Comparison of ENCODE assay signal across 23 cellular contexts in the genomic region with DNA sequence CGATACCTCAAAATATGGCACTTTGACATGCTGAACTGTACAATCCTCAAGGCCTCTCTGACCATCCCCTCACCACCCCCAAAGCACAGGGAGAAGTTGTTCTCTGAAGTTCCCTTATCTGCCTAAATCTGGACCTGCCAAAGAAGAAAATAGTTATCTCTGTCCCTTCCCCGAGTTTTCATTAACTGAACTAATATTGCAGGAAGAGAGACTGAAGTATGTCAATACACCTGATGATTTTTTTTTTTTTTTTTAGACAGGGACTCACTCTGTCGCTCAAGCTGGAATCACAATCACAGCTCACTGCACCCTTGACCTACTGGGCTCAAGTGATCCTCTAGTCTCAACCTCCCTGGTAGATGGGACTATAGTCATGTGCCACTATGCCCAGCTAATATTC.
A peak's percentile ranks its signal among the peaks of the same experiment; 100 is the strongest.
DNase-seq lines count a peak whose midpoint lies in the region; ATAC-seq and TF ChIP-seq lines count a peak whose summit lies in the region.
"Had no signal": no experiment of that assay in that cellular context is flagged by ENCODE, and none has a peak within 500 bp of the region (broad histone marks: within the 10 kb centered on the region; RNA-seq: fewer than 3 reads in every experiment).

No MANE protein-coding gene starts in this region.

- TF ChIP-seq POLR2A in sigmoid colon (IDR thresholded peaks at IDR 0.05) (no peak), stomach (IDR thresholded peaks at IDR 0.05) (no peak)

- TF ChIP-seq CTCF in GM23338 (conservative IDR thresholded peaks at IDR 0.05; ENCODE audit: low read depth in 2 of 2) = no peak
- TF ChIP-seq CTCF in natural killer cell (IDR thresholded peaks at IDR 0.05) = no peak
- no peak for TF ChIP-seq CTCF in sigmoid colon (IDR thresholded peaks at IDR 0.05)
- no peak for TF ChIP-seq CTCF in stomach (IDR thresholded peaks at IDR 0.05)

- H3K36me3 ChIP-seq in CD4-positive, alpha-beta memory T cell (ENCODE audit: insufficient read depth, low read length) = no peaks in the 10 kb centered on the region
- H3K36me3 ChIP-seq in GM23338 (ENCODE audit: insufficient read depth) (no peaks in the 10 kb centered on the region), sigmoid colon (no peaks in the 10 kb centered on the region), stomach (no peaks in the 10 kb centered on the region)
- H3K36me3 ChIP-seq: SJSA1, tibial artery had no signal

- ATAC-seq in GM23338 (no peak), natural killer cell (no peak)
- ATAC-seq in activated naive CD8-positive, alpha-beta T cell treated with anti-CD3 and anti-CD28 coated beads, Interleukin-2, amount 50 U/mL, for 24 hours = no peak

- peaks cover 83% of the 10 kb centered on the region for H3K4me1 ChIP-seq in CD4-positive, alpha-beta memory T cell (ENCODE audit: insufficient read depth, low read length)
- no peaks in the 10 kb centered on the region for H3K4me1 ChIP-seq in GM23338 (ENCODE audit: insufficient read depth)
- peaks cover 0 to 48% (median 25%) of the 10 kb centered on the region in 4 donors for H3K4me1 ChIP-seq in sigmoid colon
- peaks cover 29 to 92% (median 60%) of the 10 kb centered on the region in 4 donors for H3K4me1 ChIP-seq in stomach

- H3K4me1 Mint-ChIP-seq in CD4-positive, alpha-beta memory T cell = peaks cover 59 to 88% (median 73%) of the 10 kb centered on the region in 4 donors
- H3K4me1 Mint-ChIP-seq in GM23338 (peaks cover 5% of the 10 kb centered on the region; the same call in 2 of the 3 replicates), natural killer cell (peaks cover 59 to 66% of the 10 kb centered on the region in 2 donors)
- peaks cover 89% of the 10 kb centered on the region for H3K4me1 Mint-ChIP-seq in activated naive CD8-positive, alpha-beta T cell treated with anti-CD3 and anti-CD28 coated beads, Interleukin-2, amount 50 U/mL, for 24 hours

- H3K4me2 ChIP-seq in GM23338 = no peak overlapping the region

- H3K27me3 ChIP-seq in CD4-positive, alpha-beta memory T cell (ENCODE audit: insufficient read depth, low read length) = no peaks in the 10 kb centered on the region
- H3K27me3 ChIP-seq in GM23338 (ENCODE audit: insufficient read depth) = no peaks in the 10 kb centered on the region
- H3K27me3 ChIP-seq in sigmoid colon = no peaks in the 10 kb centered on the region
- no peaks in the 10 kb centered on the region for H3K27me3 ChIP-seq in stomach
- H3K27me3 ChIP-seq: SJSA1, tibial artery had no signal

- peak overlapping the region; percentile 39 to 84 (median 79) for H3K27ac Mint-ChIP-seq in CD4-positive, alpha-beta memory T cell
- H3K27ac Mint-ChIP-seq in GM23338 (no peak overlapping the region), natural killer cell (peak overlapping the region; percentile 53 to 74)
- H3K27ac Mint-ChIP-seq in activated naive CD8-positive, alpha-beta T cell treated with anti-CD3 and anti-CD28 coated beads, Interleukin-2, amount 50 U/mL, for 24 hours = peak overlapping the region; percentile 78

- H2AFZ ChIP-seq in GM23338 = no peak overlapping the region

- H3K36me3 Mint-ChIP-seq in CD4-positive, alpha-beta memory T cell = peaks cover 0 to 5% of the 10 kb centered on the region in 2 donors
- H3K36me3 Mint-ChIP-seq in GM23338 (ENCODE audit: low read depth) (no peaks in the 10 kb centered on the region), natural killer cell (no peaks in the 10 kb centered on the region)
- H3K36me3 Mint-ChIP-seq in activated naive CD8-positive, alpha-beta T cell treated with anti-CD3 and anti-CD28 coated beads, Interleukin-2, amount 50 U/mL, for 24 hours (ENCODE audit: low read depth) = no peaks in the 10 kb centered on the region

- H3K9me2 ChIP-seq in GM23338 (ENCODE audit: insufficient read depth) = no peaks in the 10 kb centered on the region

- peak overlapping the region; percentile 10 for H3K27ac ChIP-seq in CD4-positive, alpha-beta memory T cell (ENCODE audit: low read depth, low read length)
- 0 out of 2 replicates have a peak overlapping the region, but pooled peaks have one; percentile 40 for H3K27ac ChIP-seq in GM23338 (ENCODE audit: low read depth)
- no peak overlapping the region for H3K27ac ChIP-seq in sigmoid colon
- no peak overlapping the region for H3K27ac ChIP-seq in stomach
- H3K27ac ChIP-seq: SJSA1, tibial artery had no signal

- TF ChIP-seq EP300 in sigmoid colon (IDR thresholded peaks at IDR 0.05) = no peak
- TF ChIP-seq EP300 in stomach (IDR thresholded peaks at IDR 0.05) = no peak

- POLR2A ChIA-PET in CD4-positive, alpha-beta memory T cell (lab: Charles Lee; ENCODE audit: partially characterized antibody) = no interaction called here

- no peaks in the 10 kb centered on the region for H3K27me3 Mint-ChIP-seq in CD4-positive, alpha-beta memory T cell
- H3K27me3 Mint-ChIP-seq in GM23338 (ENCODE audit: insufficient read depth, low read depth, poor library complexity) (no peaks in the 10 kb centered on the region), natural killer cell (ENCODE audit: low read depth in 2 of 2) (no peaks in the 10 kb centered on the region)
- H3K27me3 Mint-ChIP-seq in activated naive CD8-positive, alpha-beta T cell treated with anti-CD3 and anti-CD28 coated beads, Interleukin-2, amount 50 U/mL, for 24 hours = no peaks in the 10 kb centered on the region
- H3K27me3 Mint-ChIP-seq: brain had no signal

- no peaks in the 10 kb centered on the region for H3K9me3 ChIP-seq in CD4-positive, alpha-beta memory T cell (ENCODE audit: control insufficient read depth in 1 of 2, low read length in 2 of 2)
- H3K9me3 ChIP-seq in sigmoid colon (no peaks in the 10 kb centered on the region), stomach (no peaks in the 10 kb centered on the region)
- H3K9me3 ChIP-seq: SJSA1, tibial artery had no signal

- H3K4me3 Mint-ChIP-seq in CD4-positive, alpha-beta memory T cell = peak overlapping the region in 7 of 8 donors; percentile 51 to 80 (median 67)
- H3K4me3 Mint-ChIP-seq in GM23338 (no peak overlapping the region), natural killer cell (no peak overlapping the region)
- peak overlapping the region; percentile 21 for H3K4me3 Mint-ChIP-seq in activated naive CD8-positive, alpha-beta T cell treated with anti-CD3 and anti-CD28 coated beads, Interleukin-2, amount 50 U/mL, for 24 hours
- H3K4me3 Mint-ChIP-seq: brain, neural crest cell had no signal

- no peak for DNase-seq in CD4-positive, alpha-beta memory T cell
- no peak for DNase-seq in GM23338 (ENCODE audit: low spot score)
- no peak for DNase-seq in activated naive CD8-positive, alpha-beta T cell treated with anti-CD3 and anti-CD28 coated beads, Interleukin-2, amount 50 U/mL, for 24 hours
- no peak for DNase-seq in natural killer cell
- DNase-seq in DMS79 (lab: John Stamatoyannopoulos, UW) = no peak
- DNase-seq in sigmoid colon = no peak
- DNase-seq in stomach = no peak
- DNase-seq in HUDEP-2 (lab: John Stamatoyannopoulos, UW; ENCODE audit: unreplicated experiment in 76 of 76) = no peak
- DNase-seq: activated CD4-positive, alpha-beta T cell treated with anti-CD3 and anti-CD28 coated beads, Interleukin-2, amount 50 U/mL, for 1 hour; activated naive CD4-positive, alpha-beta T cell treated with Interleukin-2 at 50 U/mL for 16 hours; AML-193; DMS53; glutamatergic neuron; IMR-90; MV-4-11; NCI-H2081; NCI-H524; OCI-M1; T1000; tibial artery had no signal

- intact Hi-C loops in CD4-positive, alpha-beta memory T cell (cut with micrococcal nuclease) = loop anchor here (5.0 kb wide), 1 partner anchor 96 kb away; no protein-coding TSS in a partner anchor
- intact Hi-C loops in natural killer cell (cut with micrococcal nuclease) (no loop called here), sigmoid colon (cut with DNase I) (no loop called here), stomach (cut with DNase I; ENCODE audit: low total_unique reads) (no loop called here)

- peaks cover 14% of the 10 kb centered on the region for H4K20me1 ChIP-seq in GM23338 (replicated peaks; ENCODE audit: insufficient read depth)

- no peak overlapping the region for H3K4me3 ChIP-seq in CD4-positive, alpha-beta memory T cell (ENCODE audit: low read length in 2 of 2)
- H3K4me3 ChIP-seq in GM23338 (no peak overlapping the region), sigmoid colon (no peak overlapping the region), stomach (no peak overlapping the region)
- H3K4me3 ChIP-seq: SJSA1, tibial artery had no signal

- H3K79me2 ChIP-seq in GM23338 (replicated peaks; ENCODE audit: insufficient read depth) = peaks cover 75% of the 10 kb centered on the region

- 82 to 84% methylated on average over 3 of the region's 3 CpGs for WGBS in sigmoid colon, 2 donors
- 49 to 67% (median 54%) methylated on average over 3 of the region's 3 CpGs for WGBS in stomach, 5 donors

- no peaks in the 10 kb centered on the region for H3K9me3 Mint-ChIP-seq in CD4-positive, alpha-beta memory T cell
- H3K9me3 Mint-ChIP-seq in GM23338 (no peaks in the 10 kb centered on the region), natural killer cell (no peaks in the 10 kb centered on the region)
- H3K9me3 Mint-ChIP-seq in activated naive CD8-positive, alpha-beta T cell treated with anti-CD3 and anti-CD28 coated beads, Interleukin-2, amount 50 U/mL, for 24 hours = no peaks in the 10 kb centered on the region
- H3K9me3 Mint-ChIP-seq: neural crest cell had no signal

- no peaks in the 10 kb centered on the region for H3F3A ChIP-seq in GM23338 (replicated peaks; ENCODE audit: low read depth)

- CTCF ChIA-PET in CD4-positive, alpha-beta memory T cell (lab: Charles Lee; ENCODE audit: partially characterized antibody) = no interaction called here

Comparison
In these comparisons a context has a peak if more than half of its experiments do, and no peak if none do; other contexts are left out.
1. H3K27ac ChIP-seq: peak in CD4-positive, alpha-beta memory T cell (single experiment) and GM23338 (single experiment); none in sigmoid colon (0 of 4) and stomach (0 of 5).
2. H3K4me3 Mint-ChIP-seq: peak in CD4-positive, alpha-beta memory T cell (7 of 8) and activated naive CD8-positive, alpha-beta T cell treated with anti-CD3 and anti-CD28 coated beads, Interleukin-2, amount 50 U/mL, for 24 hours (single experiment); none in GM23338 (single experiment) and natural killer cell (single experiment).